In genomic region chr5:176614805-176615478, GRCh38 we compare ENCODE assay signal across 14 cellular contexts. TPM values are rescaled to one million over a fixed set of nuclear protein-coding genes. Genes with fewer than 3 reads are reported as not detected.
DNase-seq lines count a peak whose midpoint lies in the region; ATAC-seq, FAIRE-seq and TF ChIP-seq lines count a peak whose summit lies in the region.
"Had no signal": no experiment of that assay in that cellular context is flagged by ENCODE, and none has a peak within 500 bp of the region (broad histone marks: within the 10 kb centered on the region; RNA-seq: fewer than 3 reads in every experiment).

No MANE protein-coding gene starts in this region.

- no peaks in the 10 kb centered on the region for H3K36me3 Mint-ChIP-seq in astrocyte (ENCODE audit: low read depth, unreplicated experiment)

- no peak for FAIRE-seq in astrocyte (lab: Jason Lieb, UNC)

- no peaks in the 10 kb centered on the region for H4K20me1 ChIP-seq in astrocyte (ENCODE audit: insufficient read depth, low read length)

- H3K4me3 Mint-ChIP-seq in astrocyte (ENCODE audit: unreplicated experiment): peak overlapping the region; percentile 13

- H3K36me3 ChIP-seq in MG63 (no peaks in the 10 kb centered on the region), astrocyte (ENCODE audit: insufficient read depth, low read length) (no peaks in the 10 kb centered on the region)
- H3K36me3 ChIP-seq: upper lobe of left lung had no signal

- no peak overlapping the region for H3K27ac ChIP-seq in astrocyte (ENCODE audit: low read depth, low read length)
- H3K27ac ChIP-seq: C4-2B, epithelial cell of prostate, upper lobe of left lung had no signal

- H3K9me3 ChIP-seq in MG63 (no peaks in the 10 kb centered on the region), astrocyte (ENCODE audit: insufficient read depth, low read depth, low read length) (no peaks in the 10 kb centered on the region)
- H3K9me3 ChIP-seq: upper lobe of left lung had no signal

- H2AFZ ChIP-seq in astrocyte (ENCODE audit: low read depth, low read length): no peak overlapping the region

- peaks cover 10% of the 10 kb centered on the region for H3K27me3 Mint-ChIP-seq in astrocyte (ENCODE audit: low read depth, unreplicated experiment)

- peaks cover 43% of the 10 kb centered on the region for H3K4me1 Mint-ChIP-seq in astrocyte (ENCODE audit: low read depth, unreplicated experiment)

- H3K4me3 ChIP-seq in MG63 (no peak overlapping the region), astrocyte (ENCODE audit: insufficient read depth, low read depth, low read length) (no peak overlapping the region)
- H3K4me3 ChIP-seq: upper lobe of left lung had no signal

- H3K27ac Mint-ChIP-seq in astrocyte (ENCODE audit: unreplicated experiment): no peak overlapping the region

- peak overlapping the region; percentile 72 for H3K4me2 ChIP-seq in astrocyte (ENCODE audit: low read length)

- no peak overlapping the region for H3K9ac ChIP-seq in astrocyte (ENCODE audit: low read length)

- H3K9me3 Mint-ChIP-seq in astrocyte (ENCODE audit: unreplicated experiment): no peaks in the 10 kb centered on the region

- H3K4me1 ChIP-seq in astrocyte (ENCODE audit: insufficient read depth, low read length): peaks cover 37% of the 10 kb centered on the region

- H3K79me2 ChIP-seq in astrocyte (ENCODE audit: insufficient read depth, low read length): no peaks in the 10 kb centered on the region

- TF ChIP-seq CTCF in astrocyte (IDR thresholded peaks at IDR 0.05; ENCODE audit: insufficient read depth, low read depth, low read length): no peak

- DNase-seq in AG20443 (ENCODE audit: low spot score) (peak; percentile 88), MG63 (peak; percentile 92), astrocyte (ENCODE audit: low read depth) (peak; percentile 59), glomerular visceral epithelial cell (ENCODE audit: extremely low spot score) (peak; percentile 67), iPS-NIHi7 (ENCODE audit: extremely low spot score) (no peak), NCI-H748 treated with DMSO at 0.1 percent for 48 hours (lab: John Stamatoyannopoulos, UW) (no peak)
- DNase-seq: anterior cingulate cortex; islet precursor cell; naive thymus-derived CD8-positive, alpha-beta T cell; upper lobe of left lung had no signal

- H3K27me3 ChIP-seq in MG63: peaks cover 8% of the 10 kb centered on the region
- H3K27me3 ChIP-seq in astrocyte (ENCODE audit: insufficient read depth, low read length): peaks cover 5% of the 10 kb centered on the region

- ATAC-seq in HG03097 (IDR thresholded peaks at IDR 0.05; ENCODE audit: low FRiP score, unreplicated experiment) (no peak), HG02642 (IDR thresholded peaks at IDR 0.05; ENCODE audit: poor library complexity, unreplicated experiment) (no peak)
- ATAC-seq: naive thymus-derived CD8-positive, alpha-beta T cell had no signal

RNA-seq across cellular contexts. Expression of gene GPRIN1, which starts 5.0 kb away (rescaled TPM):
- total RNA-seq in MG63 (2014; rRNA removed; shearing (Covaris generic); ENCODE audit: low replicate concordance): 21.0 and 32.2 TPM in 2 replicates
- 6.8 and 8.2 TPM in 2 replicates for total RNA-seq in astrocyte

RNA-seq across cellular contexts. Expression of gene SNCB, which starts 15.4 kb away (rescaled TPM):
- total RNA-seq in MG63 (2014; rRNA removed; shearing (Covaris generic); ENCODE audit: low replicate concordance): not detected in 2 replicates
- 2.7 and 3.4 TPM in 2 replicates for total RNA-seq in astrocyte
- total RNA-seq: naive thymus-derived CD8-positive, alpha-beta T cell; upper lobe of left lung had no signal

RNA-seq across cellular contexts. Expression of gene EIF4E1B, which starts 15.5 kb away (rescaled TPM):
- total RNA-seq in MG63 (2014; rRNA removed; shearing (Covaris generic); ENCODE audit: low replicate concordance): not detected in 2 replicates
- total RNA-seq in astrocyte: not detected in 2 replicates
- total RNA-seq: naive thymus-derived CD8-positive, alpha-beta T cell; upper lobe of left lung had no signal

RNA-seq across cellular contexts. Expression of gene TSPAN17, which starts 32.3 kb away (rescaled TPM):
- total RNA-seq in MG63 (2014; rRNA removed; shearing (Covaris generic); ENCODE audit: low replicate concordance): 117 and 120 TPM in 2 replicates
- 56.5 and 57.2 TPM in 2 replicates for total RNA-seq in astrocyte

Comparison
In these comparisons a context has a peak if more than half of its experiments do, and no peak if none do; other contexts are left out.
1. DNase-seq: peak in AG20443 (single experiment), MG63 (single experiment), astrocyte (single experiment) and glomerular visceral epithelial cell (single experiment); none in iPS-NIHi7 (single experiment) and NCI-H748 treated with DMSO at 0.1 percent for 48 hours (single experiment).